Comparison of ENCODE assay signal across 1 cellular context in genomic region chr13:30019648-30020626, GRCh38.
TF ChIP-seq lines count a peak whose summit lies in the region.

No MANE protein-coding gene starts in this region.

TF ChIP-seq in H1, 55 proteins besides CTCF, POLR2A, EP300 and RAD21:
- TF ChIP-seq ASH2L (IDR thresholded peaks at IDR 0.05; ENCODE audit: low read length) (no peak), CHD7 (IDR thresholded peaks at IDR 0.05; ENCODE audit: insufficient replicate concordance, low read length) (no peak), NANOG (IDR thresholded peaks at IDR 0.05; ENCODE audit: insufficient read depth, low read depth, low read length, poor library complexity, severe bottlenecking) (peak; percentile 45), SIRT6 (IDR thresholded peaks at IDR 0.05; ENCODE audit: low read length) (no peak), RFX5 (IDR thresholded peaks at IDR 0.05; ENCODE audit: borderline replicate concordance, low read depth, low read length) (no peak), TBP (IDR thresholded peaks at IDR 0.05; ENCODE audit: low read depth, low read length) (no peak), RNF2 (IDR thresholded peaks at IDR 0.05; ENCODE audit: borderline replicate concordance, low read depth, low read length, missing control alignments, poor library complexity, severe bottlenecking) (no peak), MAX (IDR thresholded peaks at IDR 0.05) (no peak)
TF ChIP-seq in H1: peak in this region for 1.
